In genomic region chr11:836700-837099, GRCh38 we compare ENCODE assay signal across 24 cellular contexts. TPM values are rescaled to one million over a fixed set of nuclear protein-coding genes. Genes with fewer than 3 reads are reported as not detected.
DNase-seq lines count a peak whose midpoint lies in the region; ATAC-seq, FAIRE-seq and TF ChIP-seq lines count a peak whose summit lies in the region.
"Had no signal": no experiment of that assay in that cellular context is flagged by ENCODE, and none has a peak within 500 bp of the region (broad histone marks: within the 10 kb centered on the region; RNA-seq: fewer than 3 reads in every experiment).

No MANE protein-coding gene starts in this region.

- H3K4me3 Mint-ChIP-seq in stimulated activated naive B cell treated with anti-CD40 and anti-IgM and Interleukin-4, amounts not matched to agents 10 μg/mL and 1 μg/mL and 100 μg/mL, for 72 hours: no peak overlapping the region
- H3K4me3 Mint-ChIP-seq: activated CD8-positive, alpha-beta T cell treated with anti-CD3 and anti-CD28 coated beads, Interleukin-2, amount 10 ng/mL, durations not matched to agents 7 days and 5 days; activated naive CD8-positive, alpha-beta T cell treated with anti-CD3 and anti-CD28 coated beads, Interleukin-2, amount 10 ng/mL, durations not matched to agents 7 days and 5 days had no signal

- H3K27ac Mint-ChIP-seq in stimulated activated naive B cell treated with anti-CD40 and anti-IgM and Interleukin-4, amounts not matched to agents 10 μg/mL and 1 μg/mL and 100 μg/mL, for 72 hours: peak overlapping the region; percentile 20
- H3K27ac Mint-ChIP-seq: activated CD8-positive, alpha-beta T cell treated with anti-CD3 and anti-CD28 coated beads, Interleukin-2, amount 10 ng/mL, durations not matched to agents 7 days and 5 days; activated naive CD8-positive, alpha-beta T cell treated with anti-CD3 and anti-CD28 coated beads, Interleukin-2, amount 10 ng/mL, durations not matched to agents 7 days and 5 days had no signal

- no peak for FAIRE-seq in GM12878 (lab: Jason Lieb, UNC)
- FAIRE-seq: H1 had no signal

- TF ChIP-seq RAD21 in GM12878 (IDR thresholded peaks at IDR 0.05; ENCODE audit: insufficient read depth, low read depth, low read length): no peak

- TF ChIP-seq CTCF in left ventricle myocardium inferior (IDR thresholded peaks at IDR 0.05; ENCODE audit: borderline replicate concordance) (no peak), GM12878 (IDR thresholded peaks at IDR 0.05 in 2 of 3, conservative IDR thresholded peaks at IDR 0.05 in 1 of 3; ENCODE audit: control insufficient read depth in 2 of 3, extremely low read depth in 1 of 3, insufficient read depth in 1 of 3, low read depth in 3 of 3, low read length in 3 of 3) (no peak)

- peaks cover 28 to 64% of the 10 kb centered on the region in 2 donors for H3K4me1 Mint-ChIP-seq in stimulated activated naive B cell treated with anti-CD40 and anti-IgM and Interleukin-4, amounts not matched to agents 10 μg/mL and 1 μg/mL and 100 μg/mL, for 72 hours

- no peak overlapping the region for H3K4me3 ChIP-seq in left ventricle myocardium inferior
- H3K4me3 ChIP-seq in GM12878: no peak overlapping the region
- H3K4me3 ChIP-seq in H7 (ENCODE audit: insufficient read depth, low read depth, low read length): no peak overlapping the region
- H3K4me3 ChIP-seq: BLaER1, PC-9, SJSA1, testis, uterus had no signal

- no peaks in the 10 kb centered on the region; the same call in 1 of the 2 replicates for H4K20me1 ChIP-seq in GM12878 (ENCODE audit: control insufficient read depth, insufficient read depth)

- H3K4me1 ChIP-seq in left ventricle myocardium inferior (peaks cover 95% of the 10 kb centered on the region), GM12878 (ENCODE audit: control insufficient read depth, insufficient read depth, low read length) (peaks cover 16% of the 10 kb centered on the region)

- 0 out of 2 replicates have a peak, but pooled peaks have one; percentile 1 for TF ChIP-seq POLR2A in GM12878 (IDR thresholded peaks at IDR 0.05; ENCODE audit: low read depth, low read length)

- H3K4me2 ChIP-seq in GM12878 (ENCODE audit: control insufficient read depth, insufficient read depth): no peak overlapping the region
- H3K4me2 ChIP-seq: BLaER1, PC-9 had no signal

- peaks cover 2 to 9% of the 10 kb centered on the region in 2 donors for H3K27me3 Mint-ChIP-seq in stimulated activated naive B cell treated with anti-CD40 and anti-IgM and Interleukin-4, amounts not matched to agents 10 μg/mL and 1 μg/mL and 100 μg/mL, for 72 hours

- 77% methylated on average over 9 of the region's 9 CpGs for WGBS in GM12878 (ENCODE audit: insufficient coverage, insufficient replicate concordance, low lambda C conversion rate, missing lambda C conversion rate)

- DNase-seq in left ventricle myocardium inferior (no peak), left cardiac atrium (no peak), GM12878 (ENCODE audit: low read depth, low spot score) (no peak), H7 (no peak), pons (ENCODE audit: low spot score) (no peak)
- no peak for DNase-seq in stimulated activated naive B cell treated with anti-CD40 and anti-IgM and Interleukin-4, amounts not matched to agents 10 μg/mL and 1 μg/mL and 100 μg/mL, for 72 hours
- DNase-seq: activated CD8-positive, alpha-beta T cell treated with anti-CD3 and anti-CD28 coated beads, Interleukin-2, amount 10 ng/mL, durations not matched to agents 7 days and 5 days; activated effector memory CD4-positive, alpha-beta T cell treated with anti-CD3 and anti-CD28 coated beads, Interleukin-2, amount 50 U/mL, for 16 hours; activated naive CD8-positive, alpha-beta T cell treated with anti-CD3 and anti-CD28 coated beads, Interleukin-2, amount 10 ng/mL, durations not matched to agents 7 days and 5 days; activated T-cell treated with anti-CD3 and anti-CD28 coated beads for 4 hours; DMS79 treated with DMSO at 0.1 percent for 48 hours; Kasumi-1; naive B cell; NCI-H1694 treated with DMSO at 0.1 percent for 48 hours; NCI-H2171 treated with DMSO at 0.1 percent for 48 hours; NCI-H524; occipital lobe; T-helper 2 cell; testis; uterus had no signal

- peaks cover 13% of the 10 kb centered on the region for H3K79me2 ChIP-seq in GM12878 (ENCODE audit: control insufficient read depth, insufficient read depth, low read length)

- POLR2A ChIA-PET in GM12878 (lab: Charles Lee): no interaction called here

- in situ Hi-C loops in GM12878 (cut with MboI): no loop called here

- no TSS peak for BruUV-seq in GM12878 (replicated peaks; lab: Mats Ljungman, UMichigan)

- H3K9ac ChIP-seq in GM12878 (ENCODE audit: control insufficient read depth, insufficient read depth, low read length): no peak overlapping the region
- H3K9ac ChIP-seq: BLaER1 had no signal

- ATAC-seq in left cardiac atrium (no peak), GM12878 (no peak)
- ATAC-seq in stimulated activated naive B cell treated with anti-CD40 and anti-IgM and Interleukin-4, amounts not matched to agents 10 μg/mL and 1 μg/mL and 100 μg/mL, for 72 hours (replicated peaks): no peak
- ATAC-seq: activated CD8-positive, alpha-beta T cell treated with anti-CD3 and anti-CD28 coated beads, Interleukin-2, amount 10 ng/mL, durations not matched to agents 7 days and 5 days had no signal

- H3K27me3 ChIP-seq in left ventricle myocardium inferior (ENCODE audit: low read depth) (no peaks in the 10 kb centered on the region), GM12878 (replicated peaks in 1 of 2; ENCODE audit: control insufficient read depth in 2 of 2, insufficient read depth in 2 of 2, low read length in 1 of 2) (no peaks in the 10 kb centered on the region; a peak in 1 of 4 replicates), H7 (ENCODE audit: control insufficient read depth, insufficient read depth, low read length) (peaks cover 8% of the 10 kb centered on the region)
- H3K27me3 ChIP-seq: SJSA1, testis, uterus had no signal

- intact Hi-C loops in left ventricle myocardium inferior (cut with micrococcal nuclease) (no loop called here), left cardiac atrium (cut with DNase I) (no loop called here), GM12878 (cut with micrococcal nuclease; ENCODE audit: unreplicated experiment) (no loop called here)

- no peak overlapping the region for H2AFZ ChIP-seq in GM12878 (ENCODE audit: control insufficient read depth, low read depth, low read length)
- H2AFZ ChIP-seq: PC-9 had no signal

- H3K9me3 ChIP-seq in left ventricle myocardium inferior (replicated peaks): no peaks in the 10 kb centered on the region
- H3K9me3 ChIP-seq in GM12878 (replicated peaks; ENCODE audit: control insufficient read depth, insufficient read depth, low read length): no peaks in the 10 kb centered on the region
- H3K9me3 ChIP-seq: BLaER1, SJSA1, testis, uterus had no signal

- H3K27ac ChIP-seq in left ventricle myocardium inferior (replicated peaks) (peak overlapping the region; percentile 45), GM12878 (ENCODE audit: control insufficient read depth, insufficient read depth) (no peak overlapping the region)
- H3K27ac ChIP-seq: BLaER1, PC-9, SJSA1, testis, uterus had no signal

- peaks cover 34 to 45% of the 10 kb centered on the region in 2 donors for H3K36me3 Mint-ChIP-seq in stimulated activated naive B cell treated with anti-CD40 and anti-IgM and Interleukin-4, amounts not matched to agents 10 μg/mL and 1 μg/mL and 100 μg/mL, for 72 hours
- H3K36me3 Mint-ChIP-seq: naive B cell had no signal

- H3K9me3 Mint-ChIP-seq in stimulated activated naive B cell treated with anti-CD40 and anti-IgM and Interleukin-4, amounts not matched to agents 10 μg/mL and 1 μg/mL and 100 μg/mL, for 72 hours: no peaks in the 10 kb centered on the region
- H3K9me3 Mint-ChIP-seq: activated naive CD8-positive, alpha-beta T cell treated with anti-CD3 and anti-CD28 coated beads, Interleukin-2, amount 10 ng/mL, durations not matched to agents 7 days and 5 days; naive B cell had no signal

- RAD21 ChIA-PET in GM12878 (lab: Charles Lee; ENCODE audit: unreplicated experiment): no interaction called here

- no peak for TF ChIP-seq EP300 in GM12878 (IDR thresholded peaks at IDR 0.05; ENCODE audit: borderline replicate concordance in 1 of 2, control insufficient read depth in 1 of 2, low read depth in 2 of 2, low read length in 2 of 2)

- SMC1A ChIA-PET in GM12878 (lab: Charles Lee; ENCODE audit: uncharacterized antibody, unreplicated experiment): no interaction called here

- CTCF ChIA-PET in GM12878 (lab: Yijun Ruan, JAX): no interaction called here

- peaks cover 50% of the 10 kb centered on the region for H3K36me3 ChIP-seq in left ventricle myocardium inferior
- peaks cover 0 to 25% of the 10 kb centered on the region in 2 experiments; a peak in 2 of 4 replicates for H3K36me3 ChIP-seq in GM12878 (ENCODE audit: control insufficient read depth in 2 of 2, insufficient read depth in 2 of 2, low read length in 1 of 2)
- H3K36me3 ChIP-seq in H7 (replicated peaks; ENCODE audit: control insufficient read depth, insufficient read depth, low read length): peaks cover 16% of the 10 kb centered on the region
- H3K36me3 ChIP-seq: uterus had no signal

RNA-seq across cellular contexts. Expression of gene CD151, which starts 3.9 kb away (rescaled TPM):
- total RNA-seq in left ventricle myocardium inferior (408 TPM), left cardiac atrium (100 to 1,000 TPM; 382 to 489 TPM), GM12878 (2014; rRNA removed) (26.2 and 37.1 TPM in 2 replicates), GM12878 (2014; rRNA removed; fragmentation: Illumina TruSeq; extraction: Trizol) (11.1 and 17.6 TPM in 2 replicates), GM12878 (2021) (28.6 and 31.7 TPM in 2 replicates)
- total RNA-seq in GM12878 (2013; cell fraction: nucleolus; rRNA removed): 31.6 and 37.0 TPM in 2 replicates
- 11.6 TPM for polyA plus RNA-seq in GM12878 (2011; ENCODE audit: low read depth)
- polyA plus RNA-seq in GM12878 (2011; rRNA removed) (19.9 and 39.6 TPM in 2 replicates), GM12878 (2014; fragmentation: Illumina TruSeq; extraction: Trizol) (1.5 and 9.4 TPM in 2 replicates), GM12878 (2014; fragmentation: Nextera tagmentation; extraction: Ambion mirVana) (1 to 10 TPM in 1 of 2 experiments, under 1 TPM in 1; 0.52 to 1.4 TPM), GM12878 (2014; rRNA removed) (40.1 and 41.7 TPM in 2 replicates), GM12878 (2016; fragmentation: Nextera tagmentation; extraction: Ambion mirVana) (10 to 100 TPM in 1 of 2 experiments, 1 to 10 TPM in 1; 9.4 to 11.7 TPM)
- 55.0 and 67.3 TPM in 2 replicates for polyA plus RNA-seq in GM12878 (2011; cell fraction: cytosol; rRNA removed)
- 150 and 186 TPM in 2 replicates for polyA plus RNA-seq in GM12878 (2011; cell fraction: nucleus; rRNA removed)
- polyA plus RNA-seq in GM12878 (2012): 30.4 and 30.5 TPM in 2 replicates
- polyA minus RNA-seq in GM12878 (2011; rRNA and poly(A)+ RNA removed): 32.0 and 60.1 TPM in 2 replicates
- 19.9 and 21.7 TPM in 2 replicates for polyA minus RNA-seq in GM12878 (2011; cell fraction: cytosol; rRNA and poly(A)+ RNA removed)
- 35.8 and 46.4 TPM in 2 replicates for polyA minus RNA-seq in GM12878 (2011; cell fraction: nucleus; rRNA and poly(A)+ RNA removed)
- total RNA-seq in H7 (2014; rRNA removed; shearing (Covaris generic)): 175 and 190 TPM in 2 replicates

RNA-seq across cellular contexts. Expression of gene POLR2L, which starts 5.6 kb away (rescaled TPM):
- total RNA-seq in left ventricle myocardium inferior (226 TPM), left cardiac atrium (100 to 1,000 TPM; 163 to 202 TPM), GM12878 (2014; rRNA removed) (366 and 432 TPM in 2 replicates), GM12878 (2014; rRNA removed; fragmentation: Illumina TruSeq; extraction: Trizol) (60.2 and 68.7 TPM in 2 replicates), GM12878 (2021) (133 and 137 TPM in 2 replicates)
- 10.3 and 15.3 TPM in 2 replicates for total RNA-seq in GM12878 (2013; cell fraction: nucleolus; rRNA removed)
- 11.2 TPM for polyA plus RNA-seq in GM12878 (2011; ENCODE audit: low read depth)
- polyA plus RNA-seq in GM12878 (2011; rRNA removed) (13.7 and 44.2 TPM in 2 replicates), GM12878 (2014; fragmentation: Illumina TruSeq; extraction: Trizol) (2.2 and 23.1 TPM in 2 replicates), GM12878 (2014; fragmentation: Nextera tagmentation; extraction: Ambion mirVana) (100 to 1,000 TPM in 1 of 2 experiments, 10 to 100 TPM in 1; 68.8 to 117 TPM), GM12878 (2014; rRNA removed) (318 and 463 TPM in 2 replicates), GM12878 (2016; fragmentation: Nextera tagmentation; extraction: Ambion mirVana) (100 to 1,000 TPM; 439 to 497 TPM)
- 76.2 and 168 TPM in 2 replicates for polyA plus RNA-seq in GM12878 (2011; cell fraction: cytosol; rRNA removed)
- 129 and 164 TPM in 2 replicates for polyA plus RNA-seq in GM12878 (2011; cell fraction: nucleus; rRNA removed)
- 136 and 240 TPM in 2 replicates for polyA plus RNA-seq in GM12878 (2012)
- 70.2 and 136 TPM in 2 replicates for polyA minus RNA-seq in GM12878 (2011; rRNA and poly(A)+ RNA removed)
- 63.5 and 71.9 TPM in 2 replicates for polyA minus RNA-seq in GM12878 (2011; cell fraction: cytosol; rRNA and poly(A)+ RNA removed)
- polyA minus RNA-seq in GM12878 (2011; cell fraction: nucleus; rRNA and poly(A)+ RNA removed): 35.2 and 55.4 TPM in 2 replicates
- 96.1 and 135 TPM in 2 replicates for total RNA-seq in H7 (2014; rRNA removed; shearing (Covaris generic))

RNA-seq across cellular contexts. Expression of gene TSPAN4, which starts 6.0 kb away (rescaled TPM):
- total RNA-seq in left ventricle myocardium inferior: 33.0 TPM
- total RNA-seq in left cardiac atrium: 10 to 100 TPM; 46.1 to 63.5 TPM
- 47.0 and 47.6 TPM in 2 replicates for total RNA-seq in GM12878 (2013; cell fraction: nucleolus; rRNA removed)
- total RNA-seq in GM12878 (2014; rRNA removed): 9.3 and 10.1 TPM in 2 replicates
- 2.3 and 2.7 TPM in 2 replicates for total RNA-seq in GM12878 (2014; rRNA removed; fragmentation: Illumina TruSeq; extraction: Trizol)
- 8.7 and 9.0 TPM in 2 replicates for total RNA-seq in GM12878 (2021)
- 3.5 TPM for polyA plus RNA-seq in GM12878 (2011; ENCODE audit: low read depth)
- polyA plus RNA-seq in GM12878 (2011; rRNA removed): 6.5 and 13.4 TPM in 2 replicates
- polyA plus RNA-seq in GM12878 (2011; cell fraction: cytosol; rRNA removed): 22.9 and 34.0 TPM in 2 replicates
- polyA plus RNA-seq in GM12878 (2011; cell fraction: nucleus; rRNA removed): 75.6 and 100 TPM in 2 replicates
- polyA plus RNA-seq in GM12878 (2012): 6.5 and 6.8 TPM in 2 replicates
- 0.96 TPM in 1 of 2 replicates, not detected in the other for polyA plus RNA-seq in GM12878 (2014; fragmentation: Illumina TruSeq; extraction: Trizol)
- under 1 TPM in 1 of 2 experiments, not detected in 1; 0.37 TPM for polyA plus RNA-seq in GM12878 (2014; fragmentation: Nextera tagmentation; extraction: Ambion mirVana)
- polyA plus RNA-seq in GM12878 (2014; rRNA removed): 11.6 and 14.0 TPM in 2 replicates
- 1 to 10 TPM; 7.6 to 8.5 TPM for polyA plus RNA-seq in GM12878 (2016; fragmentation: Nextera tagmentation; extraction: Ambion mirVana)
- 13.9 and 15.4 TPM in 2 replicates for polyA minus RNA-seq in GM12878 (2011; rRNA and poly(A)+ RNA removed)
- 21.0 and 24.9 TPM in 2 replicates for polyA minus RNA-seq in GM12878 (2011; cell fraction: cytosol; rRNA and poly(A)+ RNA removed)
- 10.2 and 15.3 TPM in 2 replicates for polyA minus RNA-seq in GM12878 (2011; cell fraction: nucleus; rRNA and poly(A)+ RNA removed)
- total RNA-seq in H7 (2014; rRNA removed; shearing (Covaris generic)): 101 and 117 TPM in 2 replicates

RNA-seq across cellular contexts. Expression of gene CRACR2B, which starts 9.0 kb away (rescaled TPM):
- total RNA-seq in left ventricle myocardium inferior: 23.2 TPM
- 10 to 100 TPM; 18.9 to 27.7 TPM for total RNA-seq in left cardiac atrium
- total RNA-seq in GM12878 (2013; cell fraction: nucleolus; rRNA removed): 19.6 and 20.5 TPM in 2 replicates
- total RNA-seq in GM12878 (2014; rRNA removed): 19.2 and 20.1 TPM in 2 replicates
- 3.0 and 3.7 TPM in 2 replicates for total RNA-seq in GM12878 (2014; rRNA removed; fragmentation: Illumina TruSeq; extraction: Trizol)
- total RNA-seq in GM12878 (2021): 29.6 and 32.6 TPM in 2 replicates
- 2.2 TPM for polyA plus RNA-seq in GM12878 (2011; ENCODE audit: low read depth)
- 3.3 and 8.8 TPM in 2 replicates for polyA plus RNA-seq in GM12878 (2011; rRNA removed)
- polyA plus RNA-seq in GM12878 (2011; cell fraction: cytosol; rRNA removed): 12.4 and 20.6 TPM in 2 replicates
- 217 and 287 TPM in 2 replicates for polyA plus RNA-seq in GM12878 (2011; cell fraction: nucleus; rRNA removed)
- polyA plus RNA-seq in GM12878 (2012): 8.8 and 10.3 TPM in 2 replicates
- polyA plus RNA-seq in GM12878 (2014; fragmentation: Illumina TruSeq; extraction: Trizol): 0.43 and 4.4 TPM in 2 replicates
- under 1 TPM; 0.10 to 0.31 TPM for polyA plus RNA-seq in GM12878 (2014; fragmentation: Nextera tagmentation; extraction: Ambion mirVana)
- polyA plus RNA-seq in GM12878 (2014; rRNA removed): 33.7 and 44.0 TPM in 2 replicates
- polyA plus RNA-seq in GM12878 (2016; fragmentation: Nextera tagmentation; extraction: Ambion mirVana): 10 to 100 TPM; 16.6 to 17.0 TPM
- polyA minus RNA-seq in GM12878 (2011; rRNA and poly(A)+ RNA removed): 2.9 and 6.7 TPM in 2 replicates
- 5.2 and 5.9 TPM in 2 replicates for polyA minus RNA-seq in GM12878 (2011; cell fraction: cytosol; rRNA and poly(A)+ RNA removed)
- polyA minus RNA-seq in GM12878 (2011; cell fraction: nucleus; rRNA and poly(A)+ RNA removed): 26.6 and 33.3 TPM in 2 replicates
- total RNA-seq in H7 (2014; rRNA removed; shearing (Covaris generic)): 20.2 and 35.8 TPM in 2 replicates
- total RNA-seq: SJSA1 had no signal

RNA-seq across cellular contexts. Expression of gene PNPLA2, which starts 18.0 kb away (rescaled TPM):
- total RNA-seq in left ventricle myocardium inferior: 300 TPM
- total RNA-seq in left cardiac atrium: 100 to 1,000 TPM; 316 to 372 TPM
- 29.4 and 31.7 TPM in 2 replicates for total RNA-seq in GM12878 (2013; cell fraction: nucleolus; rRNA removed)
- 9.3 and 9.8 TPM in 2 replicates for total RNA-seq in GM12878 (2014; rRNA removed)
- 2.5 and 4.2 TPM in 2 replicates for total RNA-seq in GM12878 (2014; rRNA removed; fragmentation: Illumina TruSeq; extraction: Trizol)
- 33.4 and 34.0 TPM in 2 replicates for total RNA-seq in GM12878 (2021)
- polyA plus RNA-seq in GM12878 (2011; ENCODE audit: low read depth): 10.9 TPM
- polyA plus RNA-seq in GM12878 (2011; rRNA removed): 1.7 and 5.1 TPM in 2 replicates
- 6.0 and 8.6 TPM in 2 replicates for polyA plus RNA-seq in GM12878 (2011; cell fraction: cytosol; rRNA removed)
- 225 and 234 TPM in 2 replicates for polyA plus RNA-seq in GM12878 (2011; cell fraction: nucleus; rRNA removed)
- polyA plus RNA-seq in GM12878 (2012): 29.5 and 33.5 TPM in 2 replicates
- 1.5 and 6.4 TPM in 2 replicates for polyA plus RNA-seq in GM12878 (2014; fragmentation: Illumina TruSeq; extraction: Trizol)
- under 1 TPM; 0.19 to 0.62 TPM for polyA plus RNA-seq in GM12878 (2014; fragmentation: Nextera tagmentation; extraction: Ambion mirVana)
- polyA plus RNA-seq in GM12878 (2014; rRNA removed): 18.3 and 26.5 TPM in 2 replicates
- polyA plus RNA-seq in GM12878 (2016; fragmentation: Nextera tagmentation; extraction: Ambion mirVana): 10 to 100 TPM; 15.5 to 16.1 TPM
- 9.9 and 21.7 TPM in 2 replicates for polyA minus RNA-seq in GM12878 (2011; rRNA and poly(A)+ RNA removed)
- 7.4 and 10.4 TPM in 2 replicates for polyA minus RNA-seq in GM12878 (2011; cell fraction: cytosol; rRNA and poly(A)+ RNA removed)
- 51.3 and 63.1 TPM in 2 replicates for polyA minus RNA-seq in GM12878 (2011; cell fraction: nucleus; rRNA and poly(A)+ RNA removed)
- total RNA-seq in H7 (2014; rRNA removed; shearing (Covaris generic)): 15.7 and 28.7 TPM in 2 replicates
